Comparison of ENCODE assay signal across 9 cellular contexts in genomic region chrX:129522184-129523059, GRCh38. TPM values are rescaled to one million over a fixed set of nuclear protein-coding genes. Genes with fewer than 3 reads are reported as not detected.
DNase-seq lines count a peak whose midpoint lies in the region; ATAC-seq, FAIRE-seq and TF ChIP-seq lines count a peak whose summit lies in the region.
"Had no signal": no experiment of that assay in that cellular context is flagged by ENCODE, and none has a peak within 500 bp of the region (broad histone marks: within the 10 kb centered on the region; RNA-seq: fewer than 3 reads in every experiment).

No MANE protein-coding gene starts in this region.

- H3K9ac ChIP-seq in liver (ENCODE audit: low read depth in 1 of 2, low read length in 2 of 2): peak overlapping the region in 1 of 2 donors; percentile 67

- TF ChIP-seq CTCF in RWPE2 (IDR thresholded peaks at IDR 0.05; ENCODE audit: poor library complexity, severe bottlenecking): peak; percentile 30
- peak in 4 of 56 donors; percentile 5 to 13 (median 8) for TF ChIP-seq CTCF in dorsolateral prefrontal cortex (IDR thresholded peaks at IDR 0.05 in 54 of 56, conservative IDR thresholded peaks at IDR 0.05 in 2 of 56; ENCODE audit: low read depth in 1 of 56, partially characterized antibody in 56 of 56)
- no peak for TF ChIP-seq CTCF in liver (IDR thresholded peaks at IDR 0.05; ENCODE audit: low read depth, low read length, missing input control)
- no peak for TF ChIP-seq CTCF in stomach (IDR thresholded peaks at IDR 0.05)

- TF ChIP-seq RAD21 in liver (IDR thresholded peaks at IDR 0.05): no peak

- H3K27ac ChIP-seq in RWPE2 (ENCODE audit: poor library complexity, severe bottlenecking) (peak overlapping the region; percentile 39), dorsolateral prefrontal cortex (peak overlapping the region; percentile 23 to 95 (median 89)), liver (ENCODE audit: low read depth in 1 of 2, low read length in 2 of 2) (peak overlapping the region; percentile 92 to 96), stomach (peak overlapping the region; percentile 77 to 90 (median 86))

- TF ChIP-seq POLR2A in stomach (IDR thresholded peaks at IDR 0.05): no peak

- no peak for TF ChIP-seq EP300 in stomach (IDR thresholded peaks at IDR 0.05)

- no peak for FAIRE-seq in HTR-8/SVneo (lab: Jason Lieb, UNC)

- peak overlapping the region; percentile 64 for H3K4me3 ChIP-seq in RWPE2 (ENCODE audit: severe bottlenecking)
- H3K4me3 ChIP-seq in dorsolateral prefrontal cortex: peak overlapping the region; percentile 41 to 84 (median 69)
- peak overlapping the region; percentile 45 to 85 (median 83) for H3K4me3 ChIP-seq in liver (ENCODE audit: low read depth in 1 of 3, low read length in 3 of 3)
- H3K4me3 ChIP-seq in stomach: peak overlapping the region; percentile 66 to 85 (median 70)

- ATAC-seq in RWPE2 (ENCODE audit: low read depth) (peak; percentile 90), HG02870 (IDR thresholded peaks at IDR 0.05; ENCODE audit: unreplicated experiment) (no peak)

- in situ Hi-C loops in Caki2 (cut with HindIII; ENCODE audit: low pct_unique_long_range_greater_than_20kb, low sequenced_read_pairs): no loop called here

- intact Hi-C loops in dorsolateral prefrontal cortex (cut with DNase I) (no loop called here), stomach (cut with DNase I; ENCODE audit: low total_unique reads) (no loop called here)

- H3K36me3 ChIP-seq in RWPE2 (ENCODE audit: low read depth) (no peaks in the 10 kb centered on the region), liver (ENCODE audit: control insufficient read depth in 4 of 4, insufficient read depth in 3 of 4, low read depth in 1 of 4, low read length in 3 of 4) (no peaks in the 10 kb centered on the region), stomach (no peaks in the 10 kb centered on the region)

- 2% methylated on average over 52 of the region's 52 CpGs for WGBS in liver
- WGBS in stomach, 5 donors: 1 to 37% (median 10%) methylated on average over 19 to 42 of the region's 52 CpGs

- DNase-seq in Caki2 (ENCODE audit: low read depth) (peak; percentile 42), HTR-8/SVneo (ENCODE audit: insufficient read length, low spot score) (peak; percentile 29), RWPE2 (ENCODE audit: low spot score) (peak; percentile 62), dorsolateral prefrontal cortex (peak in 7 of 10 donors; percentile 27 to 66 (median 47)), stomach (peak; percentile 63), middle frontal gyrus (ENCODE audit: extremely low spot score, low spot score) (no peak)

- H3K9me3 ChIP-seq in RWPE2 (ENCODE audit: severe bottlenecking): no peaks in the 10 kb centered on the region
- no peaks in the 10 kb centered on the region for H3K9me3 ChIP-seq in liver (ENCODE audit: control insufficient read depth in 4 of 4, low read length in 3 of 4)
- H3K9me3 ChIP-seq in stomach: no peaks in the 10 kb centered on the region

- H3K27me3 ChIP-seq in RWPE2 (ENCODE audit: insufficient read depth, poor library complexity, severe bottlenecking) (no peaks in the 10 kb centered on the region), dorsolateral prefrontal cortex (peaks cover 0 to 17% (median 0%) of the 10 kb centered on the region in 45 donors), liver (ENCODE audit: control insufficient read depth in 4 of 4, insufficient read depth in 4 of 4, low read length in 3 of 4) (no peaks in the 10 kb centered on the region), stomach (no peaks in the 10 kb centered on the region)

- no peaks in the 10 kb centered on the region for H3K4me1 ChIP-seq in RWPE2 (ENCODE audit: insufficient read depth, poor library complexity, severe bottlenecking)
- H3K4me1 ChIP-seq in liver (ENCODE audit: control insufficient read depth in 4 of 4, insufficient read depth in 4 of 4, low read length in 3 of 4): peaks cover 0 to 17% (median 10%) of the 10 kb centered on the region in 4 donors
- peaks cover 0 to 8% (median 0%) of the 10 kb centered on the region in 4 donors for H3K4me1 ChIP-seq in stomach

TF ChIP-seq in liver, 16 proteins besides CTCF, POLR2A, EP300 and RAD21:
- TF ChIP-seq TAF1 (conservative IDR thresholded peaks at IDR 0.05) (no peak), EGR1 (IDR thresholded peaks at IDR 0.05; ENCODE audit: low read depth in 2 of 2) (no peak), RXRA (IDR thresholded peaks at IDR 0.05) (no peak), FOXA2 (IDR thresholded peaks at IDR 0.05) (no peak)

RNA-seq across cellular contexts. Expression of gene SMARCA1, which starts 0.9 kb away (rescaled TPM):
- 13.1 and 14.1 TPM in 2 replicates for total RNA-seq in Caki2 (2014; rRNA removed; shearing (Covaris generic); ENCODE audit: low replicate concordance)
- 10 to 100 TPM; 27.0 to 58.4 (median 44.4) TPM for total RNA-seq in dorsolateral prefrontal cortex
- 10 to 100 TPM; 31.3 to 44.2 TPM for total RNA-seq in liver
- 10 to 100 TPM; 14.7 to 16.5 TPM for polyA plus RNA-seq in liver
- total RNA-seq in stomach: 10 to 100 TPM; 27.4 to 89.8 (median 39.0) TPM
- polyA plus RNA-seq in stomach: 10 to 100 TPM in 2 of 3 donors, 1 to 10 TPM in 1; 7.9 to 12.8 (median 12.6) TPM
- total RNA-seq: T-helper 2 cell treated with Interferon-gamma antibody and Interleukin-4, amounts not matched to agents 100 ng/mL and 5 ng/mL, for 36 hours had no signal

RNA-seq across cellular contexts. Expression of gene OCRL, which starts 17.6 kb away (rescaled TPM):
- total RNA-seq in Caki2 (2014; rRNA removed; shearing (Covaris generic); ENCODE audit: low replicate concordance): 15.9 and 22.8 TPM in 2 replicates
- total RNA-seq in dorsolateral prefrontal cortex (10 to 100 TPM; 23.0 to 59.1 (median 44.3) TPM), liver (10 to 100 TPM in 1 of 2 donors, 1 to 10 TPM in 1; 6.4 to 13.1 TPM), stomach (10 to 100 TPM; 17.9 to 36.2 (median 23.6) TPM)
- polyA plus RNA-seq in liver (1 to 10 TPM; 3.1 to 5.0 TPM), stomach (1 to 10 TPM; 7.9 to 8.4 (median 8.2) TPM)

Comparison
In these comparisons a context has a peak if more than half of its experiments do, and no peak if none do; other contexts are left out.
1. H3K27ac ChIP-seq: peak in every context shown above with its lines; median percentile 94 in liver; 89 in dorsolateral prefrontal cortex; 86 in stomach; 39 in RWPE2.